Comparison of ENCODE assay signal across 18 cellular contexts in the genomic region with DNA sequence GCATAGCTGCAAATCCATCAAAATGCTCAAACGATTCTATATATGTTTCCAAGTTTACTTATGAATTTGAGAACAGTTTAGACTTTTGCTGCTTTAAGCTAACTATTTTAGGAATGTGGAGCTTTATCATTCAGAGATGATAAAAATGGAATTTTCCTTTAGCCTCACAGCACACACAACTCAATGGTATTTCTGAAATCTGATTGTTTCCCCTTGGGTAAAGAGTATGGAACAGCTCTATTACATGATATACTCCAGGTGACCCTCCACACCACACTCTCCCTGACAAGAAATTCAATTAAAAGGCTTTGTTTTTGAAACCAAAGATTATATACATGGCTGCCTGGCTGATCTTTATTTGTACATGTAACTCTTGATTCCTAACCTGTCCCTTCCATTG.
"Had no signal": no experiment of that assay in that cellular context is flagged by ENCODE, and none has a peak within 500 bp of the region (broad histone marks: within the 10 kb centered on the region; RNA-seq: fewer than 3 reads in every experiment).

No MANE protein-coding gene starts in this region.

- H3K4me1 ChIP-seq: breast epithelium, parathyroid adenoma, thyroid gland, upper lobe of right lung had no signal

- DNase-seq: activated CD4-positive, alpha-beta T cell treated with anti-CD3 and anti-CD28 coated beads, Interleukin-2, amount 10 ng/mL, durations not matched to agents 7 days and 5 days; activated CD8-positive, alpha-beta T cell treated with anti-CD3 and anti-CD28 coated beads, Interleukin-2, amount 10 ng/mL, durations not matched to agents 7 days and 5 days; activated gamma-delta T cell; cerebellar nuclear complex; hypothalamus; islet precursor cell; left cardiac atrium; right cardiac atrium; stimulated activated CD4-positive, alpha-beta T cell treated with anti-CD3 and anti-CD28 coated beads, Interleukin-12 subunit alpha, Interleukin-12 subunit beta, amount 100 ng/mL, for 4 hours; substantia nigra; thyroid gland; upper lobe of right lung had no signal

- H3K4me3 ChIP-seq: ascending aorta, breast epithelium, thyroid gland, upper lobe of right lung had no signal

- H3K9me3 ChIP-seq: ascending aorta, breast epithelium, thyroid gland, upper lobe of right lung had no signal

- H3K36me3 ChIP-seq: ascending aorta, breast epithelium, thyroid gland, upper lobe of right lung had no signal

- ATAC-seq: activated CD4-positive, CD25-positive, alpha-beta regulatory T cell treated with anti-CD3 and anti-CD28 coated beads, Interleukin-2, amount 50 U/mL, for 24 hours; activated CD8-positive, alpha-beta T cell treated with anti-CD3 and anti-CD28 coated beads, Interleukin-2, amount 10 ng/mL, durations not matched to agents 7 days and 5 days; left cardiac atrium; natural killer cell treated with Interleukin-12 subunit alpha and Interleukin-12 subunit beta and Interleukin-15 and Interleukin-18, amount 100 ng/mL, for 72 hours; right cardiac atrium; upper lobe of right lung had no signal

- H3K27ac ChIP-seq: ascending aorta, breast epithelium, parathyroid adenoma, thyroid gland, upper lobe of right lung, VCaP had no signal

- H3K27me3 ChIP-seq: ascending aorta, thyroid gland, upper lobe of right lung had no signal
